30 cellular contexts compared by ENCODE assay signal in the genomic region with DNA sequence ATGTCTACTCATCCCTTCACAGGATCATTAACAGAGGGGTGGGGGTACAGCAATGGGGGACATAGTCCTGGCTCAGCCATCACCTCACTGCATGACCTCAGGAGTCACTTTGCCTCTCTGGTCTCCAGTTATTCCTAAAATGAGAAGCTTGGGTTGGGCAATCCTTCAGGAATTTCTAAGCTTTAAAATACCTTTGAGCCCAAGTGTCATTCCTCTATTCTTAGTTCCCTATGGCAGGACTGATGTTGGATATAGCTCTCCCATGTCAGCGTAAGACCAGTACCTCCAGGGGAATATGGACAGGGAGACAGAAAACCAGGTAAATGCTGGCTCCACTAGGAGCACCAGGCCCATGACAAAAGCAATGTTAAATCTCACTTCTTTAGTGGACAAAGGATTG. TPM values are rescaled to one million over a fixed set of nuclear protein-coding genes. Genes with fewer than 3 reads are reported as not detected.
"Had no signal": no experiment of that assay in that cellular context is flagged by ENCODE, and none has a peak within 500 bp of the region (broad histone marks: within the 10 kb centered on the region; RNA-seq: fewer than 3 reads in every experiment).

No MANE protein-coding gene starts in this region.

- H3K4me2 ChIP-seq: KMS-11, SK-N-SH had no signal

- H3K4me3 ChIP-seq: ascending aorta, body of pancreas, SJCRH30 had no signal

- H3K36me3 Mint-ChIP-seq: activated naive CD4-positive, alpha-beta T cell treated with anti-CD3 and anti-CD28 coated beads, Interleukin-2, amount 50 U/mL, for 72 hours had no signal

- H3K4me1 ChIP-seq: ascending aorta, SJCRH30 had no signal

- H3K27me3 Mint-ChIP-seq: activated naive CD8-positive, alpha-beta T cell treated with anti-CD3 and anti-CD28 coated beads, Interleukin-2, amount 50 U/mL, for 24 hours had no signal

- ATAC-seq: activated naive CD4-positive, alpha-beta T cell treated with anti-CD3 and anti-CD28 coated beads, Interleukin-2, amount 50 U/mL, for 72 hours; activated naive CD8-positive, alpha-beta T cell treated with anti-CD3 and anti-CD28 coated beads, Interleukin-2, amount 50 U/mL, for 24 hours; activated T-cell treated with anti-CD3 and anti-CD28 coated beads, Interleukin-2, amount 50 U/mL, for 4 hours; body of pancreas had no signal

- H3K9me2 ChIP-seq: SK-N-SH had no signal

- H3K9me3 Mint-ChIP-seq: activated CD4-positive, alpha-beta T cell treated with anti-CD3 and anti-CD28 coated beads, Interleukin-2, amount 10 ng/mL, durations not matched to agents 24 days and 14 days; activated naive CD4-positive, alpha-beta T cell treated with anti-CD3 and anti-CD28 coated beads, Interleukin-2, amount 50 U/mL, for 72 hours; activated naive CD8-positive, alpha-beta T cell treated with anti-CD3 and anti-CD28 coated beads, Interleukin-2, amount 50 U/mL, for 24 hours; activated T-cell treated with anti-CD3 and anti-CD28 coated beads, Interleukin-2, amount 50 U/mL, for 4 hours had no signal

- H3K27ac ChIP-seq: ascending aorta, body of pancreas, KMS-11, SJCRH30, WERI-Rb-1 had no signal

- DNase-seq: activated CD4-positive, alpha-beta T cell treated with anti-CD3 and anti-CD28 coated beads, Interleukin-2, amount 10 ng/mL, durations not matched to agents 24 days and 14 days; activated CD4-positive, alpha-beta T cell treated with anti-CD3 and anti-CD28 coated beads, Interleukin-2, amount 50 U/mL, for 48 hours; activated CD8-positive, alpha-beta memory T cell treated with anti-CD3 and anti-CD28 coated beads for 24 hours; activated effector memory CD4-positive, alpha-beta T cell treated with anti-CD3 and anti-CD28 coated beads, Interleukin-2, amount 50 U/mL, for 16 hours; activated naive CD4-positive, alpha-beta T cell treated with Interleukin-2 at 50 U/mL for 16 hours; activated naive CD8-positive, alpha-beta T cell treated with anti-CD3 and anti-CD28 coated beads, Interleukin-2, amount 50 U/mL, for 24 hours; activated T-cell treated with anti-CD3 and anti-CD28 coated beads, Interleukin-2, amount 50 U/mL, for 4 hours; amniotic stem cell; body of pancreas; central memory CD4-positive, alpha-beta T cell; NCI-H1092; NCI-H1417; NCI-H1694; NCI-H2029; NCI-H2107; NCI-H2171 treated with DMSO at 0.1 percent for 48 hours; NCI-H226; NCI-H510A; NCI-H526 treated with DMSO at 0.1 percent for 48 hours; NCI-H82; Right ventricle myocardium superior; RPMI8226; SJCRH30; SK-N-SH; T-helper 1 cell; WERI-Rb-1 had no signal

- H3K27ac Mint-ChIP-seq: activated CD4-positive, alpha-beta T cell treated with anti-CD3 and anti-CD28 coated beads, Interleukin-2, amount 10 ng/mL, durations not matched to agents 24 days and 14 days; activated naive CD4-positive, alpha-beta T cell treated with anti-CD3 and anti-CD28 coated beads, Interleukin-2, amount 50 U/mL, for 72 hours had no signal

- H3K27me3 ChIP-seq: ascending aorta, body of pancreas, SJCRH30 had no signal

- H3K36me3 ChIP-seq: ascending aorta, SJCRH30, WERI-Rb-1 had no signal

- H3K4me3 Mint-ChIP-seq: activated CD4-positive, alpha-beta T cell treated with anti-CD3 and anti-CD28 coated beads, Interleukin-2, amount 10 ng/mL, durations not matched to agents 24 days and 14 days; activated naive CD8-positive, alpha-beta T cell treated with anti-CD3 and anti-CD28 coated beads, Interleukin-2, amount 50 U/mL, for 24 hours; activated T-cell treated with anti-CD3 and anti-CD28 coated beads, Interleukin-2, amount 50 U/mL, for 4 hours had no signal

- H3K9ac ChIP-seq: KMS-11, SK-N-SH had no signal

- H3K9me3 ChIP-seq: ascending aorta, body of pancreas, SJCRH30, SK-N-SH had no signal

- H3K4me1 Mint-ChIP-seq: activated CD4-positive, alpha-beta T cell treated with anti-CD3 and anti-CD28 coated beads, Interleukin-2, amount 10 ng/mL, durations not matched to agents 24 days and 14 days had no signal

RNA-seq across cellular contexts. Expression of a gene that starts 34.5 kb away (rescaled TPM):
- total RNA-seq: activated CD4-positive, alpha-beta T cell treated with anti-CD3 and anti-CD28 coated beads, Interleukin-2, amount 10 ng/mL, durations not matched to agents 24 days and 14 days; activated naive CD4-positive, alpha-beta T cell treated with anti-CD3 and anti-CD28 coated beads, Interleukin-2, amount 50 U/mL, for 72 hours; ascending aorta; SJCRH30; T-helper 2 cell treated with Interferon-gamma antibody and Interleukin-4, amounts not matched to agents 100 ng/mL and 5 ng/mL, for 36 hours had no signal
- polyA plus RNA-seq: SK-N-SH had no signal
